Comparison of ENCODE assay signal across 1 cellular context in the genomic region with DNA sequence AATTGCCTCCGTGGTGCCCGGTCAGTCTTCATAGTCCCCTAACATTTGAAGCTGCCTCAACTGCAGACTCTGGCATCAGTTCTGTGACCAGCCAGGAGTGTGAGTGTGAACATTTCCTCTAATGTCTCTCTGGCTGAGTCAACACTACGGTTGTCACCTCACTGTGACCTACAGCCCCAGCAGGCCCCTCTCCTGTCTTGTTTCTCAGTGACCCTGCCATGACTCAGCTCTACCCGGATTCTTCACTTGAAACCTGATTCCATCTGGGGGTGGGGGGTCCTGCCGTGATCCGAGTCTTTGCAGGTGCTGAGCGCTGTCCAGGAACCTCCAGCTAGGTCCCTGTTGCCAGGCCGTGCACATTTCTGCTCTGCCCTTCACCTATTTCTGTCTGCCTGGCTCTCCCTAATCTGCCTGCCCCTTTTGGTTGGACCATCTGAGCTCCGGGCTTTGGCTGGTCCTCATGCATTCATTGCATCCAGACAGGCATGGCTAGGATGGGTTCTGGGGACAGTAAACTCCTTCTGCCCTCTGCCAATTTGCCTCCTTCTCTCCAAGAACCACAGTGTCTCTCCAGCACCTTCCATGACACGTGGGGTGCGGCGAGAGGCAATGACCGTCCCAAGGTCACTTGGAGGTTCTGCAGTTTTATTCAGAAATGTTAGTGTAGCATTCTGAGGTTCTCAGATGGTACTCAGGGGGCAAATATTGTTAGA.
A peak's percentile ranks its signal among the peaks of the same experiment; 100 is the strongest.
TF ChIP-seq lines count a peak whose summit lies in the region.

No MANE protein-coding gene starts in this region.

TF ChIP-seq in HepG2, 621 proteins besides CTCF, POLR2A, EP300 and RAD21 (continued from another document and continues in another):
- TF ChIP-seq, protein P1, sequence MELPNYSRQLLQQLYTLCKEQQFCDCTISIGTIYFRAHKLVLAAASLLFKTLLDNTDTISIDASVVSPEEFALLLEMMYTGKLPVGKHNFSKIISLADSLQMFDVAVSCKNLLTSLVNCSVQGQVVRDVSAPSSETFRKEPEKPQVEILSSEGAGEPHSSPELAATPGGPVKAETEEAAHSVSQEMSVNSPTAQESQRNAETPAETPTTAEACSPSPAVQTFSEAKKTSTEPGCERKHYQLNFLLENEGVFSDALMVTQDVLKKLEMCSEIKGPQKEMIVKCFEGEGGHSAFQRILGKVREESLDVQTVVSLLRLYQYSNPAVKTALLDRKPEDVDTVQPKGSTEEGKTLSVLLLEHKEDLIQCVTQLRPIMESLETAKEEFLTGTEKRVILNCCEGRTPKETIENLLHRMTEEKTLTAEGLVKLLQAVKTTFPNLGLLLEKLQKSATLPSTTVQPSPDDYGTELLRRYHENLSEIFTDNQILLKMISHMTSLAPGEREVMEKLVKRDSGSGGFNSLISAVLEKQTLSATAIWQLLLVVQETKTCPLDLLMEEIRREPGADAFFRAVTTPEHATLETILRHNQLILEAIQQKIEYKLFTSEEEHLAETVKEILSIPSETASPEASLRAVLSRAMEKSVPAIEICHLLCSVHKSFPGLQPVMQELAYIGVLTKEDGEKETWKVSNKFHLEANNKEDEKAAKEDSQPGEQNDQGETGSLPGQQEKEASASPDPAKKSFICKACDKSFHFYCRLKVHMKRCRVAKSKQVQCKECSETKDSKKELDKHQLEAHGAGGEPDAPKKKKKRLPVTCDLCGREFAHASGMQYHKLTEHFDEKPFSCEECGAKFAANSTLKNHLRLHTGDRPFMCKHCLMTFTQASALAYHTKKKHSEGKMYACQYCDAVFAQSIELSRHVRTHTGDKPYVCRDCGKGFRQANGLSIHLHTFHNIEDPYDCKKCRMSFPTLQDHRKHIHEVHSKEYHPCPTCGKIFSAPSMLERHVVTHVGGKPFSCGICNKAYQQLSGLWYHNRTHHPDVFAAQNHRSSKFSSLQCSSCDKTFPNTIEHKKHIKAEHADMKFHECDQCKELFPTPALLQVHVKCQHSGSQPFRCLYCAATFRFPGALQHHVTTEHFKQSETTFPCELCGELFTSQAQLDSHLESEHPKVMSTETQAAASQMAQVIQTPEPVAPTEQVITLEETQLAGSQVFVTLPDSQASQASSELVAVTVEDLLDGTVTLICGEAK (IDR thresholded peaks at IDR 0.05) = no peak
- TF ChIP-seq, protein P1 (CRISPR knock-in tag; IDR thresholded peaks at IDR 0.05) = no peak; the same call in 1 of the 2 replicates
- no peak for TF ChIP-seq RBM39 (IDR thresholded peaks at IDR 0.05; ENCODE audit: low read depth, low read length, poor library complexity, severe bottlenecking)
- no peak for TF ChIP-seq NCOA5 (CRISPR knock-in tag; IDR thresholded peaks at IDR 0.05)
- no peak for TF ChIP-seq ZNF589 (CRISPR knock-in tag; conservative IDR thresholded peaks at IDR 0.05)
- no peak for TF ChIP-seq U2AF1 (optimal IDR thresholded peaks at IDR 0.05; ENCODE audit: low read depth, low read length)
- TF ChIP-seq THYN1 (CRISPR knock-in tag; IDR thresholded peaks at IDR 0.05; ENCODE audit: borderline replicate concordance, low read depth) = no peak
- TF ChIP-seq, protein P2, sequence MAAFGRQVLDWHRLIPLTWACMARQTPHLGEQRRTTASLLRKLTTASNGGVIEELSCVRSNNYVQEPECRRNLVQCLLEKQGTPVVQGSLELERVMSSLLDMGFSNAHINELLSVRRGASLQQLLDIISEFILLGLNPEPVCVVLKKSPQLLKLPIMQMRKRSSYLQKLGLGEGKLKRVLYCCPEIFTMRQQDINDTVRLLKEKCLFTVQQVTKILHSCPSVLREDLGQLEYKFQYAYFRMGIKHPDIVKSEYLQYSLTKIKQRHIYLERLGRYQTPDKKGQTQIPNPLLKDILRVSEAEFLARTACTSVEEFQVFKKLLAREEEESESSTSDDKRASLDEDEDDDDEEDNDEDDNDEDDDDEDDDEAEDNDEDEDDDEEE (CRISPR knock-in tag; IDR thresholded peaks at IDR 0.05) = no peak
- TF ChIP-seq, protein P3, sequence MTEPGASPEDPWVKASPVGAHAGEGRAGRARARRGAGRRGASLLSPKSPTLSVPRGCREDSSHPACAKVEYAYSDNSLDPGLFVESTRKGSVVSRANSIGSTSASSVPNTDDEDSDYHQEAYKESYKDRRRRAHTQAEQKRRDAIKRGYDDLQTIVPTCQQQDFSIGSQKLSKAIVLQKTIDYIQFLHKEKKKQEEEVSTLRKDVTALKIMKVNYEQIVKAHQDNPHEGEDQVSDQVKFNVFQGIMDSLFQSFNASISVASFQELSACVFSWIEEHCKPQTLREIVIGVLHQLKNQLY (CRISPR knock-in tag; IDR thresholded peaks at IDR 0.05) = no peak
- TF ChIP-seq ZNF816 (CRISPR knock-in tag; IDR thresholded peaks at IDR 0.05; ENCODE audit: borderline replicate concordance) = no peak
- TF ChIP-seq ZNF839 (CRISPR knock-in tag; IDR thresholded peaks at IDR 0.05; ENCODE audit: borderline replicate concordance) = no peak
- TF ChIP-seq, protein P4, sequence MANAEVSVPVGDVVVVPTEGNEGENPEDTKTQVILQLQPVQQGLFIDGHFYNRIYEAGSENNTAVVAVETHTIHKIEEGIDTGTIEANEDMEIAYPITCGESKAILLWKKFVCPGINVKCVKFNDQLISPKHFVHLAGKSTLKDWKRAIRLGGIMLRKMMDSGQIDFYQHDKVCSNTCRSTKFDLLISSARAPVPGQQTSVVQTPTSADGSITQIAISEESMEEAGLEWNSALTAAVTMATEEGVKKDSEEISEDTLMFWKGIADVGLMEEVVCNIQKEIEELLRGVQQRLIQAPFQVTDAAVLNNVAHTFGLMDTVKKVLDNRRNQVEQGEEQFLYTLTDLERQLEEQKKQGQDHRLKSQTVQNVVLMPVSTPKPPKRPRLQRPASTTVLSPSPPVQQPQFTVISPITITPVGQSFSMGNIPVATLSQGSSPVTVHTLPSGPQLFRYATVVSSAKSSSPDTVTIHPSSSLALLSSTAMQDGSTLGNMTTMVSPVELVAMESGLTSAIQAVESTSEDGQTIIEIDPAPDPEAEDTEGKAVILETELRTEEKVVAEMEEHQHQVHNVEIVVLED (CRISPR knock-in tag; IDR thresholded peaks at IDR 0.05; ENCODE audit: borderline replicate concordance) = no peak
- TF ChIP-seq NR2F1 (CRISPR knock-in tag; IDR thresholded peaks at IDR 0.05) = peak; percentile 75 to 84
- no peak for TF ChIP-seq FOXM1 (CRISPR knock-in tag; IDR thresholded peaks at IDR 0.05)
- no peak for TF ChIP-seq ZNF451 (CRISPR knock-in tag; IDR thresholded peaks at IDR 0.05)
- no peak; the same call in 1 of the 2 replicates for TF ChIP-seq ZNF746 (CRISPR knock-in tag; IDR thresholded peaks at IDR 0.05)
- no peak for TF ChIP-seq KDM2A (CRISPR knock-in tag; IDR thresholded peaks at IDR 0.05; ENCODE audit: borderline replicate concordance, low read depth)
- TF ChIP-seq RFX3 (CRISPR knock-in tag; IDR thresholded peaks at IDR 0.05) = no peak
- TF ChIP-seq, protein P5, sequence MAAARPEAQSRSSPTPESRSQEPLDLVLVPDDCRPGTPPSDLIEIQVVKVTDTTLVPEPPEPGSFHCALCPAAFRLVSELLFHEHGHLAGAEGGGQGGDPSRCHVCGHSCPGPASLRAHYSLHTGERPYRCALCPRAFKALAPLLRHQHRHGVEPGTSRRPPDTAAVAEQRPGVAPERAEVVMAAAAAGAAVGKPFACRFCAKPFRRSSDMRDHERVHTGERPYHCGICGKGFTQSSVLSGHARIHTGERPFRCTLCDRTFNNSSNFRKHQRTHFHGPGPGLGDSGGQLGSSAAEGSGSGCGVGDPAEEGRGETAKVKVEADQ (CRISPR knock-in tag; IDR thresholded peaks at IDR 0.05; ENCODE audit: borderline replicate concordance) = no peak
- TF ChIP-seq MLLT10 (CRISPR knock-in tag; IDR thresholded peaks at IDR 0.05) = no peak
- TF ChIP-seq ZNF12 (CRISPR knock-in tag; IDR thresholded peaks at IDR 0.05) = no peak
- no peak for TF ChIP-seq KLF13 (CRISPR knock-in tag; IDR thresholded peaks at IDR 0.05)
- TF ChIP-seq ATM (IDR thresholded peaks at IDR 0.05; ENCODE audit: borderline replicate concordance) = no peak
- TF ChIP-seq, protein P6, sequence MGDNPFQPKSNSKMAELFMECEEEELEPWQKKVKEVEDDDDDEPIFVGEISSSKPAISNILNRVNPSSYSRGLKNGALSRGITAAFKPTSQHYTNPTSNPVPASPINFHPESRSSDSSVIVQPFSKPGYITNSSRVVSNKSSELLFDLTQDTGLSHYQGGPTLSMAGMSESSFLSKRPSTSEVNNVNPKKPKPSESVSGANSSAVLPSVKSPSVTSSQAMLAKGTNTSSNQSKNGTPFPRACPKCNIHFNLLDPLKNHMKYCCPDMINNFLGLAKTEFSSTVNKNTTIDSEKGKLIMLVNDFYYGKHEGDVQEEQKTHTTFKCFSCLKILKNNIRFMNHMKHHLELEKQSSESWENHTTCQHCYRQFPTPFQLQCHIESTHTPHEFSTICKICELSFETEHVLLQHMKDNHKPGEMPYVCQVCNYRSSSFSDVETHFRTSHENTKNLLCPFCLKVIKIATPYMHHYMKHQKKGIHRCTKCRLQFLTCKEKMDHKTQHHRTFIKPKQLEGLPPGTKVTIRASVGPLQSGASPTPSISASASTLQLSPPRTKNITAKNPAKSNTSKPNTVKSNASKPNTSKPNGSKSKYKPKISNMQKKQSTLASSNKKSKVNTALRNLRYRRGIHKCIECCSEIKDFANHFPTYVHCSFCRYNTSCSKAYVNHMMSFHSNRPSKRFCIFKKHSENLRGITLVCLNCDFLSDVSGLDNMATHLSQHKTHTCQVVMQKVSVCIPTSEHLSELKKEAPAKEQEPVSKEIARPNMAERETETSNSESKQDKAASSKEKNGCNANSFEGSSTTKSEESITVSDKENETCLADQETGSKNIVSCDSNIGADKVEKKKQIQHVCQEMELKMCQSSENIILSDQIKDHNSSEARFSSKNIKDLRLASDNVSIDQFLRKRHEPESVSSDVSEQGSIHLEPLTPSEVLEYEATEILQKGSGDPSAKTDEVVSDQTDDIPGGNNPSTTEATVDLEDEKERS (CRISPR knock-in tag; IDR thresholded peaks at IDR 0.05) = no peak
- TF ChIP-seq, protein P7, sequence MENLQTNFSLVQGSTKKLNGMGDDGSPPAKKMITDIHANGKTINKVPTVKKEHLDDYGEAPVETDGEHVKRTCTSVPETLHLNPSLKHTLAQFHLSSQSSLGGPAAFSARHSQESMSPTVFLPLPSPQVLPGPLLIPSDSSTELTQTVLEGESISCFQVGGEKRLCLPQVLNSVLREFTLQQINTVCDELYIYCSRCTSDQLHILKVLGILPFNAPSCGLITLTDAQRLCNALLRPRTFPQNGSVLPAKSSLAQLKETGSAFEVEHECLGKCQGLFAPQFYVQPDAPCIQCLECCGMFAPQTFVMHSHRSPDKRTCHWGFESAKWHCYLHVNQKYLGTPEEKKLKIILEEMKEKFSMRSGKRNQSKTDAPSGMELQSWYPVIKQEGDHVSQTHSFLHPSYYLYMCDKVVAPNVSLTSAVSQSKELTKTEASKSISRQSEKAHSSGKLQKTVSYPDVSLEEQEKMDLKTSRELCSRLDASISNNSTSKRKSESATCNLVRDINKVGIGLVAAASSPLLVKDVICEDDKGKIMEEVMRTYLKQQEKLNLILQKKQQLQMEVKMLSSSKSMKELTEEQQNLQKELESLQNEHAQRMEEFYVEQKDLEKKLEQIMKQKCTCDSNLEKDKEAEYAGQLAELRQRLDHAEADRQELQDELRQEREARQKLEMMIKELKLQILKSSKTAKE (CRISPR knock-in tag; IDR thresholded peaks at IDR 0.05; ENCODE audit: borderline replicate concordance) = peak; percentile 78
- TF ChIP-seq FOXA1 (IDR thresholded peaks at IDR 0.05) = no peak
- peak; percentile 77 for TF ChIP-seq FOXA1 (CRISPR knock-in tag; IDR thresholded peaks at IDR 0.05)
- TF ChIP-seq ZNF616 (CRISPR knock-in tag; IDR thresholded peaks at IDR 0.05; ENCODE audit: low read depth) = no peak
- peak; percentile 74 for TF ChIP-seq MED1 (CRISPR knock-in tag; IDR thresholded peaks at IDR 0.05)
- TF ChIP-seq CEBPG (CRISPR knock-in tag; IDR thresholded peaks at IDR 0.05) = 0 out of 2 replicates have a peak, but pooled peaks have one; percentile 11
- TF ChIP-seq SNAPC2 (CRISPR knock-in tag; IDR thresholded peaks at IDR 0.05) = no peak
- TF ChIP-seq, protein P8, sequence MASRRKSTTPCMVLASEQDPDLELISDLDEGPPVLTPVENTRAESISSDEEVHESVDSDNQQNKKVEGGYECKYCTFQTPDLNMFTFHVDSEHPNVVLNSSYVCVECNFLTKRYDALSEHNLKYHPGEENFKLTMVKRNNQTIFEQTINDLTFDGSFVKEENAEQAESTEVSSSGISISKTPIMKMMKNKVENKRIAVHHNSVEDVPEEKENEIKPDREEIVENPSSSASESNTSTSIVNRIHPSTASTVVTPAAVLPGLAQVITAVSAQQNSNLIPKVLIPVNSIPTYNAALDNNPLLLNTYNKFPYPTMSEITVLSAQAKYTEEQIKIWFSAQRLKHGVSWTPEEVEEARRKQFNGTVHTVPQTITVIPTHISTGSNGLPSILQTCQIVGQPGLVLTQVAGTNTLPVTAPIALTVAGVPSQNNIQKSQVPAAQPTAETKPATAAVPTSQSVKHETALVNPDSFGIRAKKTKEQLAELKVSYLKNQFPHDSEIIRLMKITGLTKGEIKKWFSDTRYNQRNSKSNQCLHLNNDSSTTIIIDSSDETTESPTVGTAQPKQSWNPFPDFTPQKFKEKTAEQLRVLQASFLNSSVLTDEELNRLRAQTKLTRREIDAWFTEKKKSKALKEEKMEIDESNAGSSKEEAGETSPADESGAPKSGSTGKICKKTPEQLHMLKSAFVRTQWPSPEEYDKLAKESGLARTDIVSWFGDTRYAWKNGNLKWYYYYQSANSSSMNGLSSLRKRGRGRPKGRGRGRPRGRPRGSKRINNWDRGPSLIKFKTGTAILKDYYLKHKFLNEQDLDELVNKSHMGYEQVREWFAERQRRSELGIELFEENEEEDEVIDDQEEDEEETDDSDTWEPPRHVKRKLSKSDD (CRISPR knock-in tag; IDR thresholded peaks at IDR 0.05; ENCODE audit: low read depth) = no peak
- no peak for TF ChIP-seq EHMT2 (IDR thresholded peaks at IDR 0.05; ENCODE audit: borderline replicate concordance, low read depth, low read length)
- TF ChIP-seq SALL1 (CRISPR knock-in tag; IDR thresholded peaks at IDR 0.05) = peak; percentile 59; the same call in 1 of the 2 replicates
